ENCODE assay signal across 11 cellular contexts in the genomic region with DNA sequence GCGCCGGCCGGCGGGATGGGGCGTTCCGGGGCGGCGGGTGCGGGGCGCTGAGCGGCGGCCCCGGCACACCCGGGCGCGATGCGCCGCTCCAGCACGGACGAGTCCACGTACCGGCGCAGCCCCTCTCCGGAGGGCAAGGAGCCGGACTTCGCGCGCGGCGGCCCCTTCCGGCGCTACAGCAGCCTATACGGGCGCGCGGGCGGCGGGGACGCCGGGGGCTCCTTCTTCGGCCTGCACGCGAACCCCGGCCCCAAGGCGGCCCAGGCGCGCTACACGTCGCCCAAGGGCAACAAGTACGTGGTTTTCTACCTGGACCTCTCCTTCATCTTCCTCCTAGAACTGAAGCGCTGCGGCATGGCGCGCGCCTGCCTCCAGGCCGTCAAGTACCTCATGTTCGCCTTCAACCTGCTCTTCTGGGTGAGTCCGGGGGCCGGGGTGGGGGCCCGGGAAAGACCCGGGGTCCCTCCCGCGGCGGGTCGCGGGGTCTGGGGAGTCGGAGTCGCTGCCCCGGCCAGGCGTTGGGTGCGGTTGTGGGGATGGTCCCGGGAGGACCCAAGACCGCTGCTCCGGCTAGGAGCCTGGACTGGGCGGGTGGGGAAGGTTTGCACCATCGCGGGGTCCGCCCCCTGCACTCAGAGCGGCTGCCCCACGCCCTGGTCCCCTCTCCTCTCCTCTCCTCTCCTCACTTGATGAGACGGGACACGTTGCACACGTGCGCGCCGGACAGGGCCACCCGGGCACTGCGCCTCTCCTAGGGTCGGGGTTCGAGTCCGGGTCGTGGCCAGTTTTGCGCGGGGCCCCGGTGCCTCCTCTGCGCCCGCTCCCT. TPM values are rescaled to one million over a fixed set of nuclear protein-coding genes. Genes with fewer than 3 reads are reported as not detected.
DNase-seq lines count a peak whose midpoint lies in the region; ATAC-seq and TF ChIP-seq lines count a peak whose summit lies in the region.
"Had no signal": no experiment of that assay in that cellular context is flagged by ENCODE, and none has a peak within 500 bp of the region (broad histone marks: within the 10 kb centered on the region; RNA-seq: fewer than 3 reads in every experiment).

No MANE protein-coding gene starts in this region.

- no peaks in the 10 kb centered on the region for H3K9me3 Mint-ChIP-seq in activated CD8-positive, alpha-beta T cell treated with anti-CD3 and anti-CD28 coated beads for 36 hours
- no peaks in the 10 kb centered on the region for H3K9me3 Mint-ChIP-seq in activated CD8-positive, alpha-beta T cell treated with anti-CD3 and anti-CD28 coated beads, Interleukin-2, amount 10 ng/mL, durations not matched to agents 7 days and 5 days (ENCODE audit: insufficient read depth)
- H3K9me3 Mint-ChIP-seq in activated naive CD8-positive, alpha-beta T cell (ENCODE audit: low read depth): no peaks in the 10 kb centered on the region

- H3K4me3 Mint-ChIP-seq in activated CD8-positive, alpha-beta T cell treated with anti-CD3 and anti-CD28 coated beads for 36 hours: peak overlapping the region; percentile 26
- no peak overlapping the region for H3K4me3 Mint-ChIP-seq in activated CD8-positive, alpha-beta T cell treated with anti-CD3 and anti-CD28 coated beads, Interleukin-2, amount 10 ng/mL, durations not matched to agents 7 days and 5 days
- H3K4me3 Mint-ChIP-seq in activated naive CD8-positive, alpha-beta T cell: peak overlapping the region; percentile 62

- POLR2A ChIA-PET in activated CD8-positive, alpha-beta T cell treated with anti-CD3 and anti-CD28 coated beads for 36 hours (lab: Charles Lee): no interaction called here
- POLR2A ChIA-PET in activated CD8-positive, alpha-beta T cell treated with anti-CD3 and anti-CD28 coated beads, Interleukin-2, amount 10 ng/mL, durations not matched to agents 7 days and 5 days (lab: Charles Lee): no interaction called here

- H3K27ac Mint-ChIP-seq in activated CD8-positive, alpha-beta T cell treated with anti-CD3 and anti-CD28 coated beads for 36 hours: no peak overlapping the region
- H3K27ac Mint-ChIP-seq in activated CD8-positive, alpha-beta T cell treated with anti-CD3 and anti-CD28 coated beads, Interleukin-2, amount 10 ng/mL, durations not matched to agents 7 days and 5 days: no peak overlapping the region
- no peak overlapping the region for H3K27ac Mint-ChIP-seq in activated naive CD8-positive, alpha-beta T cell

- H3K4me3 ChIP-seq in testis (peak overlapping the region; percentile 46 to 51), transverse colon (peak overlapping the region in 2 of 4 donors; percentile 32 to 48)
- H3K4me3 ChIP-seq: K562 had no signal

- in situ Hi-C loops in transverse colon (cut with MboI; ENCODE audit: low pct_ligation_motif_present in 1 of 4, low pct_unique_long_range_greater_than_20kb in 1 of 4, low sequenced_read_pairs in 3 of 4): loop anchor here in 2 of 4 donors (25.0 kb wide), 1 partner anchor 187 kb away; a partner anchor contains a TSS

- CTCF ChIA-PET in activated CD8-positive, alpha-beta T cell treated with anti-CD3 and anti-CD28 coated beads for 36 hours (lab: Charles Lee): interaction anchor here (4.6 kb wide), 1 partner anchor 203 kb away, joined by 46 read pairs; no protein-coding TSS in a partner anchor
- CTCF ChIA-PET in activated CD8-positive, alpha-beta T cell treated with anti-CD3 and anti-CD28 coated beads, Interleukin-2, amount 10 ng/mL, durations not matched to agents 7 days and 5 days (lab: Charles Lee): no interaction called here

- ATAC-seq in activated CD8-positive, alpha-beta T cell treated with anti-CD3 and anti-CD28 coated beads for 36 hours: no peak
- no peak for ATAC-seq in activated CD8-positive, alpha-beta T cell treated with anti-CD3 and anti-CD28 coated beads, Interleukin-2, amount 10 ng/mL, durations not matched to agents 7 days and 5 days
- ATAC-seq: K562, sciatic nerve had no signal

- intact Hi-C loops in activated CD8-positive, alpha-beta T cell treated with anti-CD3 and anti-CD28 coated beads for 36 hours (cut with micrococcal nuclease): loop anchor here (5.0 kb wide), 1 partner anchor 202 kb away; no protein-coding TSS in a partner anchor
- intact Hi-C loops in testis (cut with DNase I; ENCODE audit: low total_unique reads) (no loop called here), transverse colon (cut with DNase I; ENCODE audit: low total_unique reads) (loop anchor here (10.0 kb wide), 1 partner anchor 205 kb away; no protein-coding TSS in a partner anchor)

- no peak for TF ChIP-seq CTCF in activated CD8-positive, alpha-beta T cell treated with anti-CD3 and anti-CD28 coated beads for 36 hours (IDR thresholded peaks at IDR 0.05)
- TF ChIP-seq CTCF in testis (IDR thresholded peaks at IDR 0.05): no peak
- no peak for TF ChIP-seq CTCF in transverse colon (IDR thresholded peaks at IDR 0.05)

- peaks cover 7% of the 10 kb centered on the region for H3K4me1 Mint-ChIP-seq in activated CD8-positive, alpha-beta T cell treated with anti-CD3 and anti-CD28 coated beads for 36 hours (ENCODE audit: low read depth)
- H3K4me1 Mint-ChIP-seq in activated CD8-positive, alpha-beta T cell treated with anti-CD3 and anti-CD28 coated beads, Interleukin-2, amount 10 ng/mL, durations not matched to agents 7 days and 5 days (ENCODE audit: low read depth): peaks cover 8% of the 10 kb centered on the region
- H3K4me1 Mint-ChIP-seq in activated naive CD8-positive, alpha-beta T cell (ENCODE audit: low read depth): peaks cover 6% of the 10 kb centered on the region

- H3K27me3 ChIP-seq in testis (no peaks in the 10 kb centered on the region), transverse colon (peaks cover 38% of the 10 kb centered on the region)

- no peak for TF ChIP-seq EP300 in transverse colon (IDR thresholded peaks at IDR 0.05; ENCODE audit: low read depth)

- WGBS in testis, 2 donors: 6 to 11% methylated on average over 16 to 77 of the region's 97 CpGs
- WGBS in transverse colon (ENCODE audit: low coverage in 1 of 2), 2 donors: 29% methylated on average over 64 of the region's 97 CpGs; no CpG with 5 or more reads in 1 of the 2 donors

- H3K36me3 Mint-ChIP-seq in activated CD8-positive, alpha-beta T cell treated with anti-CD3 and anti-CD28 coated beads for 36 hours (ENCODE audit: low read depth): no peaks in the 10 kb centered on the region
- no peaks in the 10 kb centered on the region for H3K36me3 Mint-ChIP-seq in activated CD8-positive, alpha-beta T cell treated with anti-CD3 and anti-CD28 coated beads, Interleukin-2, amount 10 ng/mL, durations not matched to agents 7 days and 5 days (ENCODE audit: low read depth)
- no peaks in the 10 kb centered on the region for H3K36me3 Mint-ChIP-seq in activated naive CD8-positive, alpha-beta T cell

- H3K4me1 ChIP-seq in testis (peaks cover 46% of the 10 kb centered on the region), transverse colon (peaks cover 10 to 29% (median 19%) of the 10 kb centered on the region in 4 donors)

- H3K9me3 ChIP-seq in testis (no peaks in the 10 kb centered on the region), transverse colon (no peaks in the 10 kb centered on the region)

- H3K27me3 Mint-ChIP-seq in activated CD8-positive, alpha-beta T cell treated with anti-CD3 and anti-CD28 coated beads for 36 hours: peaks cover 9% of the 10 kb centered on the region
- H3K27me3 Mint-ChIP-seq in activated CD8-positive, alpha-beta T cell treated with anti-CD3 and anti-CD28 coated beads, Interleukin-2, amount 10 ng/mL, durations not matched to agents 7 days and 5 days (ENCODE audit: low read depth): peaks cover 5% of the 10 kb centered on the region
- H3K27me3 Mint-ChIP-seq in activated naive CD8-positive, alpha-beta T cell: no peaks in the 10 kb centered on the region

- TF ChIP-seq POLR2A in testis (IDR thresholded peaks at IDR 0.05) (no peak), transverse colon (IDR thresholded peaks at IDR 0.05) (no peak)

- H3K36me3 ChIP-seq in testis (ENCODE audit: low read depth, missing control alignments) (no peaks in the 10 kb centered on the region), transverse colon (no peaks in the 10 kb centered on the region)

- H3K27ac ChIP-seq in testis (peak overlapping the region in 1 of 2 donors; percentile 36), transverse colon (no peak overlapping the region)

- no peak for DNase-seq in activated CD8-positive, alpha-beta T cell treated with anti-CD3 and anti-CD28 coated beads for 36 hours
- no peak for DNase-seq in activated CD8-positive, alpha-beta T cell treated with anti-CD3 and anti-CD28 coated beads, Interleukin-2, amount 10 ng/mL, durations not matched to agents 7 days and 5 days
- DNase-seq in iPS-NIHi11 (ENCODE audit: low spot score) (peak; percentile 29), testis (no peak), AG08396 (ENCODE audit: low spot score) (no peak), hippocampal formation (lab: John Stamatoyannopoulos, UW) (no peak), transverse colon (no peak)
- DNase-seq: T-helper 9 cell had no signal

RNA-seq across cellular contexts. Expression of a gene that starts 7.5 kb away (rescaled TPM):
- total RNA-seq in activated CD8-positive, alpha-beta T cell treated with anti-CD3 and anti-CD28 coated beads for 36 hours: 10 to 100 TPM; 15.4 to 16.0 TPM
- 10 to 100 TPM; 20.0 to 21.7 TPM for total RNA-seq in activated CD8-positive, alpha-beta T cell treated with anti-CD3 and anti-CD28 coated beads, Interleukin-2, amount 10 ng/mL, durations not matched to agents 7 days and 5 days
- total RNA-seq in testis (10 to 100 TPM; 49.1 to 87.0 TPM), transverse colon (10 to 100 TPM; 25.1 to 75.0 (median 32.4) TPM)
- polyA plus RNA-seq in testis (ENCODE audit: insufficient read depth, low read depth, low replicate concordance): 47.2 TPM

RNA-seq across cellular contexts. Expression of a gene that starts 7.8 kb away (rescaled TPM):
- 10 to 100 TPM; 83.0 to 89.2 TPM for total RNA-seq in activated CD8-positive, alpha-beta T cell treated with anti-CD3 and anti-CD28 coated beads for 36 hours
- 100 to 1,000 TPM; 127 to 140 TPM for total RNA-seq in activated CD8-positive, alpha-beta T cell treated with anti-CD3 and anti-CD28 coated beads, Interleukin-2, amount 10 ng/mL, durations not matched to agents 7 days and 5 days
- total RNA-seq in testis (10 to 100 TPM; 32.9 to 48.4 TPM), transverse colon (10 to 100 TPM in 3 of 4 donors, 1 to 10 TPM in 1; 9.7 to 66.6 (median 32.7) TPM)
- polyA plus RNA-seq in testis (ENCODE audit: insufficient read depth, low read depth, low replicate concordance): 97.3 TPM

RNA-seq across cellular contexts. Expression of a gene that starts 17.4 kb away (rescaled TPM):
- 10 to 100 TPM; 45.9 to 46.5 TPM for total RNA-seq in activated CD8-positive, alpha-beta T cell treated with anti-CD3 and anti-CD28 coated beads for 36 hours
- total RNA-seq in activated CD8-positive, alpha-beta T cell treated with anti-CD3 and anti-CD28 coated beads, Interleukin-2, amount 10 ng/mL, durations not matched to agents 7 days and 5 days: 10 to 100 TPM; 27.0 to 29.7 TPM
- total RNA-seq in testis (100 to 1,000 TPM; 108 to 195 TPM), transverse colon (100 to 1,000 TPM; 252 to 650 (median 429) TPM)
- 201 TPM for polyA plus RNA-seq in testis (ENCODE audit: insufficient read depth, low read depth, low replicate concordance)

RNA-seq across cellular contexts. Expression of a gene that starts 22.4 kb away (rescaled TPM):
- 1 to 10 TPM; 2.1 to 2.4 TPM for total RNA-seq in activated CD8-positive, alpha-beta T cell treated with anti-CD3 and anti-CD28 coated beads for 36 hours
- total RNA-seq in activated CD8-positive, alpha-beta T cell treated with anti-CD3 and anti-CD28 coated beads, Interleukin-2, amount 10 ng/mL, durations not matched to agents 7 days and 5 days: 10 to 100 TPM; 17.2 to 18.7 TPM
- total RNA-seq in testis (1 to 10 TPM; 6.5 to 7.4 TPM), transverse colon (100 to 1,000 TPM in 3 of 4 donors, 10 to 100 TPM in 1; 82.7 to 373 (median 210) TPM)
- 4.9 TPM for polyA plus RNA-seq in testis (ENCODE audit: insufficient read depth, low read depth, low replicate concordance)

RNA-seq across cellular contexts. Expression of a gene that starts 31.4 kb away (rescaled TPM):
- 10 to 100 TPM; 29.7 to 32.0 TPM for total RNA-seq in activated CD8-positive, alpha-beta T cell treated with anti-CD3 and anti-CD28 coated beads for 36 hours
- 10 to 100 TPM; 67.3 to 76.6 TPM for total RNA-seq in activated CD8-positive, alpha-beta T cell treated with anti-CD3 and anti-CD28 coated beads, Interleukin-2, amount 10 ng/mL, durations not matched to agents 7 days and 5 days
- total RNA-seq in testis (100 to 1,000 TPM in 1 of 2 donors, 10 to 100 TPM in 1; 96.7 to 108 TPM), transverse colon (100 to 1,000 TPM in 3 of 4 donors, 10 to 100 TPM in 1; 61.7 to 821 (median 134) TPM)
- polyA plus RNA-seq in testis (ENCODE audit: insufficient read depth, low read depth, low replicate concordance): 86.7 TPM
